Comparison of ENCODE assay signal across 1 cellular context in the genomic region with DNA sequence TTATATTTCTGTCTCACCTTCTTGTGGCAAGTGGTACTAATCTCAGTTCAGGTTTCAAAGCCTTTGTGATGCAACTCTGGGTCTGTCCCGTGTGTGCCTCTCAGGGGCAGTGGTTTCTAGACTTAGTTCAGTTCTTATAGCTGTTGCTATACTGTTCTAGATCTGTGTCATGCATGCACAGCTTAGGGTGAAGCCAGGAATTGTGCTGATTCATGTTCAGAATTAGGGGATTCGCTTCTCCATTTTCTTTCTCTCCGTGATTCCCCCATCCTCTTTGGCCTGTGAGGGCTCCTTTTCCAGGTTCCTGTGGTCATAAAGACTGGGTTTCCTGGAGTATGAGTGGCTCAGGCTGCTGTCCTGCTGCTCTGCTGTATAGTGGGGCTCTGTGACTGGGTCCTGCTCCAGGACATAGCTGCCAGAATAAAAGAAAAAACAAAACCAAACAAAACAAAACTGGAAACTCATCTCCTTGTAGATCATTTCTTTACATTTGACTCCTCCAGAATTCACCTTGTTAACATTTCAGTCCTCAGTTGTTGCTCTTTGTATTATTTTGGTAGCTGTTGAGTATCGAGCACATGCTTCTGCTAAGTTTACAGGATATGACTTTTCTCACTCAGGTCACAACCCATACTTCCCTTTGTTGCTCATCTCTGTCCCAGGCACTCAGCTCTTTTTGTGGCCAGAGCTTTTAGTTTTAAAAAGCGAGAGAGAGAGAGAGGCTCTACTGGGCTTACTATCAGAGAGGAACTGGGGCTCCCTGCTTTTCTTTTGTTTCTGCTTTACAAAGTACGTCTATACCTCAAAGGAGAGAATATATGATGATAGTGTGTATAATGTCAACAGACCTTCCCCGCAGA.
TF ChIP-seq lines count a peak whose summit lies in the region.

No MANE protein-coding gene starts in this region.

TF ChIP-seq in K562, 482 proteins besides CTCF, POLR2A, EP300 and RAD21 (continued from another document and continues in another):
- TF ChIP-seq GATAD2B (IDR thresholded peaks at IDR 0.05; ENCODE audit: borderline replicate concordance): no peak
- no peak for TF ChIP-seq TAL1 (IDR thresholded peaks at IDR 0.05)
- TF ChIP-seq THRAP3 (IDR thresholded peaks at IDR 0.05; ENCODE audit: borderline replicate concordance): no peak
- TF ChIP-seq MAFF (IDR thresholded peaks at IDR 0.05; ENCODE audit: low read length): peak; percentile 83
- TF ChIP-seq MAFK (IDR thresholded peaks at IDR 0.05; ENCODE audit: low read length): peak; percentile 79
- TF ChIP-seq ELF4 (CRISPR knock-in tag; IDR thresholded peaks at IDR 0.05): no peak
- TF ChIP-seq LCOR (CRISPR knock-in tag; IDR thresholded peaks at IDR 0.05): 0 out of 2 replicates have a peak, but pooled peaks have one; percentile 64
- 0 out of 2 replicates have a peak, but pooled peaks have one; percentile 8 for TF ChIP-seq ZEB2 (IDR thresholded peaks at IDR 0.05)
- TF ChIP-seq, protein P1, sequence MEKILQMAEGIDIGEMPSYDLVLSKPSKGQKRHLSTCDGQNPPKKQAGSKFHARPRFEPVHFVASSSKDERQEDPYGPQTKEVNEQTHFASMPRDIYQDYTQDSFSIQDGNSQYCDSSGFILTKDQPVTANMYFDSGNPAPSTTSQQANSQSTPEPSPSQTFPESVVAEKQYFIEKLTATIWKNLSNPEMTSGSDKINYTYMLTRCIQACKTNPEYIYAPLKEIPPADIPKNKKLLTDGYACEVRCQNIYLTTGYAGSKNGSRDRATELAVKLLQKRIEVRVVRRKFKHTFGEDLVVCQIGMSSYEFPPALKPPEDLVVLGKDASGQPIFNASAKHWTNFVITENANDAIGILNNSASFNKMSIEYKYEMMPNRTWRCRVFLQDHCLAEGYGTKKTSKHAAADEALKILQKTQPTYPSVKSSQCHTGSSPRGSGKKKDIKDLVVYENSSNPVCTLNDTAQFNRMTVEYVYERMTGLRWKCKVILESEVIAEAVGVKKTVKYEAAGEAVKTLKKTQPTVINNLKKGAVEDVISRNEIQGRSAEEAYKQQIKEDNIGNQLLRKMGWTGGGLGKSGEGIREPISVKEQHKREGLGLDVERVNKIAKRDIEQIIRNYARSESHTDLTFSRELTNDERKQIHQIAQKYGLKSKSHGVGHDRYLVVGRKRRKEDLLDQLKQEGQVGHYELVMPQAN (IDR thresholded peaks at IDR 0.05; ENCODE audit: borderline replicate concordance): no peak
- TF ChIP-seq ZNF24 (IDR thresholded peaks at IDR 0.05): no peak
- TF ChIP-seq TRIM28 (IDR thresholded peaks at IDR 0.05): no peak
- TF ChIP-seq NRF1 (conservative IDR thresholded peaks at IDR 0.05 in 1 of 2, IDR thresholded peaks at IDR 0.05 in 1 of 2): 0 out of 4 replicates have a peak, but pooled peaks of 1 of the 2 experiments have one; percentile 17
- TF ChIP-seq, protein P2, sequence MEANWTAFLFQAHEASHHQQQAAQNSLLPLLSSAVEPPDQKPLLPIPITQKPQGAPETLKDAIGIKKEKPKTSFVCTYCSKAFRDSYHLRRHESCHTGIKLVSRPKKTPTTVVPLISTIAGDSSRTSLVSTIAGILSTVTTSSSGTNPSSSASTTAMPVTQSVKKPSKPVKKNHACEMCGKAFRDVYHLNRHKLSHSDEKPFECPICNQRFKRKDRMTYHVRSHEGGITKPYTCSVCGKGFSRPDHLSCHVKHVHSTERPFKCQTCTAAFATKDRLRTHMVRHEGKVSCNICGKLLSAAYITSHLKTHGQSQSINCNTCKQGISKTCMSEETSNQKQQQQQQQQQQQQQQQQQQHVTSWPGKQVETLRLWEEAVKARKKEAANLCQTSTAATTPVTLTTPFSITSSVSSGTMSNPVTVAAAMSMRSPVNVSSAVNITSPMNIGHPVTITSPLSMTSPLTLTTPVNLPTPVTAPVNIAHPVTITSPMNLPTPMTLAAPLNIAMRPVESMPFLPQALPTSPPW (CRISPR knock-in tag; IDR thresholded peaks at IDR 0.05): no peak
- no peak for TF ChIP-seq HSF4 (CRISPR knock-in tag; IDR thresholded peaks at IDR 0.05; ENCODE audit: borderline replicate concordance)
- no peak for TF ChIP-seq YY1 (IDR thresholded peaks at IDR 0.05; ENCODE audit: borderline replicate concordance in 1 of 3, control insufficient read depth in 1 of 3, extremely low read depth in 1 of 3, insufficient read depth in 3 of 3, insufficient read length in 1 of 3, insufficient replicate concordance in 2 of 3, low read depth in 1 of 3, low read length in 2 of 3)
- no peak for TF ChIP-seq PURB (CRISPR knock-in tag; IDR thresholded peaks at IDR 0.05; ENCODE audit: low read depth)
- no peak for TF ChIP-seq HCFC1 (IDR thresholded peaks at IDR 0.05; ENCODE audit: low read depth, low read length)
- TF ChIP-seq ATF4 (CRISPR knock-in tag; IDR thresholded peaks at IDR 0.05): 0 out of 2 replicates have a peak, but pooled peaks have one; percentile 33
- TF ChIP-seq, protein P3, sequence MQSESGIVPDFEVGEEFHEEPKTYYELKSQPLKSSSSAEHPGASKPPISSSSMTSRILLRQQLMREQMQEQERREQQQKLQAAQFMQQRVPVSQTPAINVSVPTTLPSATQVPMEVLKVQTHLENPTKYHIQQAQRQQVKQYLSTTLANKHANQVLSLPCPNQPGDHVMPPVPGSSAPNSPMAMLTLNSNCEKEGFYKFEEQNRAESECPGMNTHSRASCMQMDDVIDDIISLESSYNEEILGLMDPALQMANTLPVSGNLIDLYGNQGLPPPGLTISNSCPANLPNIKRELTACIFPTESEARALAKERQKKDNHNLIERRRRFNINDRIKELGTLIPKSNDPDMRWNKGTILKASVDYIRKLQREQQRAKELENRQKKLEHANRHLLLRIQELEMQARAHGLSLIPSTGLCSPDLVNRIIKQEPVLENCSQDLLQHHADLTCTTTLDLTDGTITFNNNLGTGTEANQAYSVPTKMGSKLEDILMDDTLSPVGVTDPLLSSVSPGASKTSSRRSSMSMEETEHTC (IDR thresholded peaks at IDR 0.05): no peak
- TF ChIP-seq MTA1 (IDR thresholded peaks at IDR 0.05; ENCODE audit: borderline replicate concordance): 0 out of 2 replicates have a peak, but pooled peaks have one; percentile 32
- no peak for TF ChIP-seq MECOM (CRISPR knock-in tag; IDR thresholded peaks at IDR 0.05)
- no peak for TF ChIP-seq EZH2 (IDR thresholded peaks at IDR 0.05; ENCODE audit: borderline replicate concordance, low read depth, low read length)
- TF ChIP-seq ZNF134 (CRISPR knock-in tag; conservative IDR thresholded peaks at IDR 0.05): no peak
- TF ChIP-seq FOXK2 (conservative IDR thresholded peaks at IDR 0.05 in 1 of 2, IDR thresholded peaks at IDR 0.05 in 1 of 2; ENCODE audit: low read depth in 2 of 2): no peak
- no peak for TF ChIP-seq ZNF184 (CRISPR knock-in tag; IDR thresholded peaks at IDR 0.05)
- TF ChIP-seq NFXL1 (CRISPR knock-in tag; IDR thresholded peaks at IDR 0.05): no peak
- TF ChIP-seq MCM5 (IDR thresholded peaks at IDR 0.05; ENCODE audit: low read depth): no peak
- TF ChIP-seq ZNF165 (CRISPR knock-in tag; IDR thresholded peaks at IDR 0.05; ENCODE audit: borderline replicate concordance): no peak
- TF ChIP-seq ZNF431 (CRISPR knock-in tag; IDR thresholded peaks at IDR 0.05): no peak
- TF ChIP-seq ZNF764 (CRISPR knock-in tag; IDR thresholded peaks at IDR 0.05; ENCODE audit: low read depth): no peak
- 0 out of 4 replicates have a peak, but pooled peaks of 1 of the 2 experiments have one; percentile 31 for TF ChIP-seq RCOR1 (IDR thresholded peaks at IDR 0.05; ENCODE audit: borderline replicate concordance in 1 of 2, low read depth in 2 of 2, low read length in 2 of 2)
- no peak for TF ChIP-seq MXI1 (IDR thresholded peaks at IDR 0.05; ENCODE audit: low read depth, low read length)
- TF ChIP-seq, protein P4, sequence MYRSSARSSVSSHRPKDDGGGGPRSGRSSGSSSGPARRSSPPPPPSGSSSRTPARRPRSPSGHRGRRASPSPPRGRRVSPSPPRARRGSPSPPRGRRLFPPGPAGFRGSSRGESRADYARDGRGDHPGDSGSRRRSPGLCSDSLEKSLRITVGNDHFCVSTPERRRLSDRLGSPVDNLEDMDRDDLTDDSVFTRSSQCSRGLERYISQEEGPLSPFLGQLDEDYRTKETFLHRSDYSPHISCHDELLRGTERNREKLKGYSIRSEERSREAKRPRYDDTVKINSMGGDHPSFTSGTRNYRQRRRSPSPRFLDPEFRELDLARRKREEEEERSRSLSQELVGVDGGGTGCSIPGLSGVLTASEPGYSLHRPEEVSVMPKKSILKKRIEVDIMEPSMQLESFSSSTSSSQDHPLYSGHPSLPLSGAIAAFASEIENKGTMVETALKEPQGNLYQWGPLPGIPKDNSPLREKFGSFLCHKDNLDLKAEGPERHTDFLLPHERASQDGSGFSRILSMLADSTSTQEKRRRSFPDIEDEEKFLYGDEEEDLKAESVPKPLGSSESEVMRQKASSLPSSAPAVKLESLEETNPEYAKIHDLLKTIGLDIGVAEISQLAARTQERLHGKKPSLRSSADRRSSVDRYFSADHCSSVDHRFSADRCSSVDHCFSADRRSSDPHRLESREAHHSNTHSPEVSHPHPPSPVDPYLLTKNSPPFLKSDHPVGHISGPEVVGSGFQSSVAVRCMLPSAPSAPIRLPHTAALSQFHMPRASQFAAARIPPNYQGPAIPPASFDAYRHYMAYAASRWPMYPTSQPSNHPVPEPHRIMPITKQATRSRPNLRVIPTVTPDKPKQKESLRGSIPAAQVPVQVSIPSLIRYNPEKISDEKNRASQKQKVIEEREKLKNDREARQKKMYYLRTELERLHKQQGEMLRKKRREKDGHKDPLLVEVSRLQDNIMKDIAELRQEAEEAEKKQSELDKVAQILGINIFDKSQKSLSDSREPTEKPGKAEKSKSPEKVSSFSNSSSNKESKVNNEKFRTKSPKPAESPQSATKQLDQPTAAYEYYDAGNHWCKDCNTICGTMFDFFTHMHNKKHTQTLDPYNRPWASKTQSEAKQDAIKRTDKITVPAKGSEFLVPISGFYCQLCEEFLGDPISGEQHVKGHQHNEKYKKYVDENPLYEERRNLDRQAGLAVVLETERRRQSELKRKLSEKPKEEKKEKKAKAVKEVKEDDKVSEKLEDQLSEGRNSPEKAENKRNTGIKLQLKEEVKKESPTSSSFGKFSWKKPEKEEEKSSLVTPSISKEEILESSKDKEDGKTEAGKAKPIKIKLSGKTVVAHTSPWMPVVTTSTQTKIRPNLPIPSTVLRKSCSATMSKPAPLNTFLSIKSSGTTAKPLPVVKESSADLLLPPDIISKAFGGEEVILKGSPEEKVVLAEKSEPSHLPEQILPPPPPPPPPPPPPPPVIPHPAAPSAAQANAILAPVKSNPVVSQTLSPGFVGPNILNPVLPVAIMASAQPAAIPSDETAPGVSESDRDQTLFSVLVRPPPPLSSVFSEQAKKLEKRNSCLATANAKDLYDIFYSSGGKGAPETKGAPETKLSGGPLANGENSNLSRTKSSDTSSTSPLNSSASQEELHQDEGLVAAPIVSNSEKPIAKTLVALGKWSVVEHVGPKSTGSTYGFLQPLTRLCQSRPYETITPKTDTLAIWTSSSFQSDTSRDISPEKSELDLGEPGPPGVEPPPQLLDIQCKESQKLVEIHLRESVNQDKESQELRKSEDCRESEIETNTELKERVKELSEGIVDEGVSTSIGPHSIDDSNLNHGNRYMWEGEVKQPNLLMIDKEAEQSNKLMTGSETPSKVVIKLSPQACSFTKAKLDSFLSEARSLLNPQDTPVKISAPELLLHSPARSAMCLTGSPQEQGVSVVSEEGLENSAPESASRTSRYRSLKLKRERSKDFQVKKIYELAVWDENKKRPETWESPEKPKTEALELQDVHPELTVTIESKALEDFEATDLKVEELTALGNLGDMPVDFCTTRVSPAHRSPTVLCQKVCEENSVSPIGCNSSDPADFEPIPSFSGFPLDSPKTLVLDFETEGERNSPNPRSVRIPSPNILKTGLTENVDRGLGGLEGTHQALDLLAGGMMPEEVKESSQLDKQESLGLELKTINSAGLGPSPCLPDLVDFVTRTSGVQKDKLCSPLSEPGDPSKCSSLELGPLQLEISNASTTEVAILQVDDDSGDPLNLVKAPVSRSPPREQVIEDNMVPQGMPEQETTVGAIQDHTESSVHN (IDR thresholded peaks at IDR 0.05; ENCODE audit: borderline replicate concordance in 1 of 2, low read depth in 1 of 2): no peak
- 0 out of 4 replicates have a peak, but pooled peaks of 1 of the 2 experiments have one; percentile 32 for TF ChIP-seq MLLT1 (IDR thresholded peaks at IDR 0.05)
- TF ChIP-seq, protein P5, sequence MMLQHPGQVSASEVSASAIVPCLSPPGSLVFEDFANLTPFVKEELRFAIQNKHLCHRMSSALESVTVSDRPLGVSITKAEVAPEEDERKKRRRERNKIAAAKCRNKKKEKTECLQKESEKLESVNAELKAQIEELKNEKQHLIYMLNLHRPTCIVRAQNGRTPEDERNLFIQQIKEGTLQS (IDR thresholded peaks at IDR 0.05): peak; percentile 80
- TF ChIP-seq, protein P5 (CRISPR knock-in tag; conservative IDR thresholded peaks at IDR 0.05): no peak
- no peak for TF ChIP-seq GABPB2 (CRISPR knock-in tag; conservative IDR thresholded peaks at IDR 0.05)
- no peak for TF ChIP-seq ZNF280A (IDR thresholded peaks at IDR 0.05; ENCODE audit: low read depth, partially characterized antibody)
- TF ChIP-seq PHTF2 (CRISPR knock-in tag; IDR thresholded peaks at IDR 0.05): no peak
